13 cellular contexts compared by ENCODE assay signal in genomic region chr9:20553750-20554149, GRCh38.
DNase-seq lines count a peak whose midpoint lies in the region; ATAC-seq, FAIRE-seq and TF ChIP-seq lines count a peak whose summit lies in the region.
"Had no signal": no experiment of that assay in that cellular context is flagged by ENCODE, and none has a peak within 500 bp of the region (broad histone marks: within the 10 kb centered on the region; RNA-seq: fewer than 3 reads in every experiment).

No MANE protein-coding gene starts in this region.

- H3K4me3 ChIP-seq in GM12865 (ENCODE audit: low read depth, low read length) (peak overlapping the region; percentile 23; the same call in 1 of the 2 replicates), Loucy (ENCODE audit: low read length, poor library complexity, severe bottlenecking) (no peak overlapping the region), pancreas (no peak overlapping the region)
- H3K4me3 ChIP-seq: vagina had no signal

- H3K4me3 Mint-ChIP-seq in activated naive CD8-positive, alpha-beta T cell treated with anti-CD3 and anti-CD28 coated beads, Interleukin-2, amount 10 ng/mL, durations not matched to agents 7 days and 5 days, result peak overlapping the region; percentile 71
- H3K4me3 Mint-ChIP-seq in stimulated activated naive B cell treated with anti-CD40 and anti-IgM and Interleukin-4, amounts not matched to agents 10 μg/mL and 1 μg/mL and 100 μg/mL, for 72 hours, result peak overlapping the region in 1 of 2 donors; percentile 11

- H3K36me3 Mint-ChIP-seq in activated naive CD8-positive, alpha-beta T cell treated with anti-CD3 and anti-CD28 coated beads, Interleukin-2, amount 10 ng/mL, durations not matched to agents 7 days and 5 days, result peaks cover 34% of the 10 kb centered on the region
- no peaks in the 10 kb centered on the region for H3K36me3 Mint-ChIP-seq in stimulated activated naive B cell treated with anti-CD40 and anti-IgM and Interleukin-4, amounts not matched to agents 10 μg/mL and 1 μg/mL and 100 μg/mL, for 72 hours

- H3K27ac ChIP-seq in pancreas, result no peak overlapping the region
- H3K27ac ChIP-seq: vagina had no signal

- no peaks in the 10 kb centered on the region for H3K36me3 ChIP-seq in Loucy (ENCODE audit: insufficient read depth, low read length)
- H3K36me3 ChIP-seq in pancreas, result peaks cover 0 to 2% (median 0%) of the 10 kb centered on the region in 3 donors
- H3K36me3 ChIP-seq: vagina had no signal

- H3K27ac Mint-ChIP-seq in activated naive CD8-positive, alpha-beta T cell treated with anti-CD3 and anti-CD28 coated beads, Interleukin-2, amount 10 ng/mL, durations not matched to agents 7 days and 5 days, result peak overlapping the region; percentile 84
- H3K27ac Mint-ChIP-seq in stimulated activated naive B cell treated with anti-CD40 and anti-IgM and Interleukin-4, amounts not matched to agents 10 μg/mL and 1 μg/mL and 100 μg/mL, for 72 hours, result no peak overlapping the region

- H3F3A ChIP-seq in Loucy (ENCODE audit: low read depth), result no peaks in the 10 kb centered on the region

- peaks cover 71% of the 10 kb centered on the region for H3K4me1 Mint-ChIP-seq in activated naive CD8-positive, alpha-beta T cell treated with anti-CD3 and anti-CD28 coated beads, Interleukin-2, amount 10 ng/mL, durations not matched to agents 7 days and 5 days
- H3K4me1 Mint-ChIP-seq in stimulated activated naive B cell treated with anti-CD40 and anti-IgM and Interleukin-4, amounts not matched to agents 10 μg/mL and 1 μg/mL and 100 μg/mL, for 72 hours, result peaks cover 21 to 41% of the 10 kb centered on the region in 2 donors

- H3K9me3 Mint-ChIP-seq in activated naive CD8-positive, alpha-beta T cell treated with anti-CD3 and anti-CD28 coated beads, Interleukin-2, amount 10 ng/mL, durations not matched to agents 7 days and 5 days, result peaks cover 4% of the 10 kb centered on the region
- H3K9me3 Mint-ChIP-seq in stimulated activated naive B cell treated with anti-CD40 and anti-IgM and Interleukin-4, amounts not matched to agents 10 μg/mL and 1 μg/mL and 100 μg/mL, for 72 hours, result no peaks in the 10 kb centered on the region

- H3K79me2 ChIP-seq in Loucy (ENCODE audit: insufficient read depth, low read length), result peaks cover 89% of the 10 kb centered on the region

- H3K4me1 ChIP-seq in Loucy (ENCODE audit: insufficient read depth, low read length, poor library complexity, severe bottlenecking) (peaks cover 57% of the 10 kb centered on the region), pancreas (peaks cover 0 to 16% (median 7%) of the 10 kb centered on the region in 3 donors)

- FAIRE-seq in pancreas (lab: Jason Lieb, UNC), result peak; percentile 71

- no peak overlapping the region for H2AFZ ChIP-seq in Loucy (ENCODE audit: low read length)

- no peak overlapping the region for H3K9ac ChIP-seq in Loucy (ENCODE audit: low read depth, low read length, poor library complexity, severe bottlenecking)

- ATAC-seq in activated naive CD8-positive, alpha-beta T cell treated with anti-CD3 and anti-CD28 coated beads, Interleukin-2, amount 10 ng/mL, durations not matched to agents 7 days and 5 days (ENCODE audit: low read depth), result no peak
- ATAC-seq in pancreas (no peak), HG03378 (IDR thresholded peaks at IDR 0.05; ENCODE audit: unreplicated experiment) (no peak)
- no peak for ATAC-seq in stimulated activated naive B cell treated with anti-CD40 and anti-IgM and Interleukin-4, amounts not matched to agents 10 μg/mL and 1 μg/mL and 100 μg/mL, for 72 hours (replicated peaks)

- H3K27me3 ChIP-seq in Loucy (ENCODE audit: insufficient read depth, low read length, poor library complexity, severe bottlenecking), result no peaks in the 10 kb centered on the region
- H3K27me3 ChIP-seq in pancreas, result no peaks in the 10 kb centered on the region
- H3K27me3 ChIP-seq: vagina had no signal

- H4K20me1 ChIP-seq in Loucy (ENCODE audit: insufficient read depth, low read length, poor library complexity, severe bottlenecking), result peaks cover 48% of the 10 kb centered on the region

- TF ChIP-seq CTCF in GM12865 (IDR thresholded peaks at IDR 0.05; ENCODE audit: insufficient read depth, low read depth, low read length, missing control alignments) (no peak), Loucy (conservative IDR thresholded peaks at IDR 0.05; ENCODE audit: low read length) (no peak), pancreas (IDR thresholded peaks at IDR 0.05) (no peak)

- POLR2A ChIA-PET in activated naive CD8-positive, alpha-beta T cell treated with anti-CD3 and anti-CD28 coated beads, Interleukin-2, amount 10 ng/mL, durations not matched to agents 7 days and 5 days (lab: Charles Lee), result interaction anchor here (0.7 to 2.7 kb wide), 3 partner anchors 66 to 344 kb away, joined by 3 to 11 read pairs (median 9); partner anchors contain the start of gene MLLT3

- no peaks in the 10 kb centered on the region for H3K27me3 Mint-ChIP-seq in activated naive CD8-positive, alpha-beta T cell treated with anti-CD3 and anti-CD28 coated beads, Interleukin-2, amount 10 ng/mL, durations not matched to agents 7 days and 5 days
- H3K27me3 Mint-ChIP-seq in stimulated activated naive B cell treated with anti-CD40 and anti-IgM and Interleukin-4, amounts not matched to agents 10 μg/mL and 1 μg/mL and 100 μg/mL, for 72 hours, result no peaks in the 10 kb centered on the region

- intact Hi-C loops in pancreas (cut with DNase I), result no loop called here

- peak overlapping the region; percentile 24 for H3K4me2 ChIP-seq in Loucy (ENCODE audit: low read depth, low read length, poor library complexity, severe bottlenecking)

- DNase-seq in GM12865 (ENCODE audit: low read depth), result no peak
- no peak for DNase-seq in activated naive CD8-positive, alpha-beta T cell treated with anti-CD3 and anti-CD28 coated beads, Interleukin-2, amount 10 ng/mL, durations not matched to agents 7 days and 5 days
- no peak for DNase-seq in pancreas
- DNase-seq in stimulated activated naive B cell treated with anti-CD40 and anti-IgM and Interleukin-4, amounts not matched to agents 10 μg/mL and 1 μg/mL and 100 μg/mL, for 72 hours, result no peak
- no peak for DNase-seq in NCI-H774 (lab: John Stamatoyannopoulos, UW)
- DNase-seq: activated CD4-positive, alpha-beta T cell treated with anti-CD3 and anti-CD28 coated beads, Interleukin-2, amount 50 U/mL, for 1 hour; NCI-H1417; NCI-H446; stimulated activated CD4-positive, alpha-beta T cell treated with anti-CD3 and anti-CD28 coated beads, Interleukin-2, amount 100 ng/mL, for 24 hours; stimulated activated CD8-positive, alpha-beta memory T cell treated with anti-CD3 and anti-CD28 coated beads, Interleukin-4, amount 100 ng/mL, for 48 hours had no signal

- no peaks in the 10 kb centered on the region for H3K9me2 ChIP-seq in Loucy (replicated peaks; ENCODE audit: low read depth, low read length)

- H3K9me3 ChIP-seq in Loucy (ENCODE audit: insufficient read depth, low read depth, low read length) (no peaks in the 10 kb centered on the region), pancreas (no peaks in the 10 kb centered on the region)
- H3K9me3 ChIP-seq: vagina had no signal
